In genomic region chr19:48023518-48023917, GRCh38 we compare ENCODE assay signal across 34 cellular contexts. TPM values are rescaled to one million over a fixed set of nuclear protein-coding genes. Genes with fewer than 3 reads are reported as not detected.
"Had no signal": no experiment of that assay in that cellular context is flagged by ENCODE, and none has a peak within 500 bp of the region (broad histone marks: within the 10 kb centered on the region; RNA-seq: fewer than 3 reads in every experiment).

No MANE protein-coding gene starts in this region.

- H3K27me3 ChIP-seq: testis, thyroid gland, tibial nerve, upper lobe of left lung, vagina had no signal

- ATAC-seq: stimulated activated effector memory CD8-positive, alpha-beta T cell treated with anti-CD3 and anti-CD28 coated beads, Interleukin-12 subunit alpha, Interleukin-12 subunit beta, amount 100 ng/mL, for 72 hours; stimulated activated memory B cell treated with anti-CD40 and anti-IgM and Interleukin-4, amounts not matched to agents 10 μg/mL and 1 μg/mL and 100 μg/mL, for 72 hours; stimulated activated naive B cell treated with anti-CD40 and anti-IgM and Interleukin-4, amounts not matched to agents 10 μg/mL and 1 μg/mL and 100 μg/mL, for 72 hours; stimulated activated naive CD8-positive, alpha-beta T cell treated with anti-CD3 and anti-CD28 coated beads, Interleukin-15, amount 100 ng/mL, for 72 hours; stimulated activated naive CD8-positive, alpha-beta T cell treated with anti-CD3 and anti-CD28 coated beads, Interleukin-15, Interleukin-2, amounts not matched to agents 100 U/mL and 50 U/mL, for 24 hours; upper lobe of right lung had no signal

- H3K27ac Mint-ChIP-seq: stimulated activated effector memory CD8-positive, alpha-beta T cell treated with anti-CD3 and anti-CD28 coated beads, Interleukin-12 subunit alpha, Interleukin-12 subunit beta, amount 100 ng/mL, for 72 hours; stimulated activated memory B cell treated with anti-CD40 and anti-IgM and Interleukin-4, amounts not matched to agents 10 μg/mL and 1 μg/mL and 100 μg/mL, for 72 hours; stimulated activated naive B cell treated with anti-CD40 and anti-IgM and Interleukin-4, amounts not matched to agents 10 μg/mL and 1 μg/mL and 100 μg/mL, for 72 hours; stimulated activated naive CD8-positive, alpha-beta T cell treated with anti-CD3 and anti-CD28 coated beads, Interleukin-15, amount 100 ng/mL, for 72 hours; stimulated activated naive CD8-positive, alpha-beta T cell treated with anti-CD3 and anti-CD28 coated beads, Interleukin-15, Interleukin-2, amounts not matched to agents 100 ng/mL and 50 ng/mL, for 24 hours; type B pancreatic cell had no signal

- H3K9me3 ChIP-seq: stomach, suprapubic skin, testis, thoracic aorta, thyroid gland, tibial artery, tibial nerve, transverse colon, upper lobe of left lung, upper lobe of right lung, uterus, vagina had no signal

- H3K4me3 ChIP-seq: stomach, suprapubic skin, testis, thoracic aorta, thyroid gland, tibial artery, tibial nerve, transverse colon, upper lobe of left lung, upper lobe of right lung, uterus, vagina had no signal

- DNase-seq: stimulated activated CD4-positive, alpha-beta T cell treated with anti-CD3 and anti-CD28 coated beads, Interleukin-2, amount 100 ng/mL, for 48 hours; stimulated activated CD4-positive, alpha-beta T cell treated with anti-CD3 and anti-CD28 coated beads, Interleukin-4, amount 100 ng/mL, for 1 hour; stimulated activated CD4-positive, alpha-beta T cell treated with anti-CD3 and anti-CD28 coated beads, Interleukin-4, amount 100 ng/mL, for 24 hours; stimulated activated CD4-positive, alpha-beta T cell treated with anti-CD3 and anti-CD28 coated beads, Interleukin-4, amount 100 ng/mL, for 4 hours; stimulated activated CD8-positive, alpha-beta memory T cell treated with anti-CD3 and anti-CD28 coated beads, Interleukin-4, amount 100 ng/mL, for 48 hours; stimulated activated naive B cell treated with anti-CD40 and anti-IgM and Interleukin-4, amounts not matched to agents 10 μg/mL and 1 μg/mL and 100 μg/mL, for 72 hours; stimulated activated naive CD4-positive, alpha-beta T cell; stimulated activated naive CD4-positive, alpha-beta T cell treated with Interleukin-2 at 50 U/mL for 16 hours; stimulated activated naive CD8-positive, alpha-beta T cell treated with anti-CD3 and anti-CD28 coated beads, Interleukin-15, amount 100 ng/mL, for 72 hours; stimulated activated naive CD8-positive, alpha-beta T cell treated with anti-CD3 and anti-CD28 coated beads, Interleukin-15, Interleukin-2, amounts not matched to agents 100 U/mL and 50 U/mL, for 24 hours; stomach; substantia nigra; testis; thyroid gland; tibial artery; transverse colon; trophoblast cell; upper lobe of left lung; upper lobe of right lung; uterus had no signal

- FAIRE-seq: urothelium cell line had no signal

- H3K27ac ChIP-seq: stomach, suprapubic skin, testis, thoracic aorta, thyroid gland, tibial artery, tibial nerve, transverse colon, upper lobe of left lung, upper lobe of right lung, uterus, vagina had no signal

- H3K9me3 Mint-ChIP-seq: stimulated activated effector memory CD8-positive, alpha-beta T cell treated with anti-CD3 and anti-CD28 coated beads, Interleukin-12 subunit alpha, Interleukin-12 subunit beta, amount 100 ng/mL, for 72 hours; stimulated activated naive CD8-positive, alpha-beta T cell treated with anti-CD3 and anti-CD28 coated beads, Interleukin-15, amount 100 ng/mL, for 72 hours; stimulated activated naive CD8-positive, alpha-beta T cell treated with anti-CD3 and anti-CD28 coated beads, Interleukin-15, Interleukin-2, amounts not matched to agents 100 ng/mL and 50 ng/mL, for 24 hours; type B pancreatic cell had no signal

- H3K4me1 ChIP-seq: stomach, suprapubic skin, testis, thyroid gland, tibial artery, tibial nerve, transverse colon, upper lobe of left lung, upper lobe of right lung, uterus, vagina had no signal

- H3K4me3 Mint-ChIP-seq: stimulated activated effector memory CD8-positive, alpha-beta T cell treated with anti-CD3 and anti-CD28 coated beads, Interleukin-12 subunit alpha, Interleukin-12 subunit beta, amount 100 ng/mL, for 72 hours; stimulated activated memory B cell treated with anti-CD40 and anti-IgM and Interleukin-4, amounts not matched to agents 10 μg/mL and 1 μg/mL and 100 μg/mL, for 72 hours; stimulated activated naive B cell treated with anti-CD40 and anti-IgM and Interleukin-4, amounts not matched to agents 10 μg/mL and 1 μg/mL and 100 μg/mL, for 72 hours; stimulated activated naive CD8-positive, alpha-beta T cell treated with anti-CD3 and anti-CD28 coated beads, Interleukin-15, amount 100 ng/mL, for 72 hours; stimulated activated naive CD8-positive, alpha-beta T cell treated with anti-CD3 and anti-CD28 coated beads, Interleukin-15, Interleukin-2, amounts not matched to agents 100 ng/mL and 50 ng/mL, for 24 hours; type B pancreatic cell had no signal

- H3K36me3 ChIP-seq: stomach, suprapubic skin, thoracic aorta, thyroid gland, tibial artery, tibial nerve, transverse colon, upper lobe of left lung, upper lobe of right lung, uterus, vagina had no signal

- H3K36me3 Mint-ChIP-seq: stimulated activated effector memory CD8-positive, alpha-beta T cell treated with anti-CD3 and anti-CD28 coated beads, Interleukin-12 subunit alpha, Interleukin-12 subunit beta, amount 100 ng/mL, for 72 hours; stimulated activated memory B cell treated with anti-CD40 and anti-IgM and Interleukin-4, amounts not matched to agents 10 μg/mL and 1 μg/mL and 100 μg/mL, for 72 hours; type B pancreatic cell had no signal

- H3K4me1 Mint-ChIP-seq: stimulated activated effector memory CD8-positive, alpha-beta T cell treated with anti-CD3 and anti-CD28 coated beads, Interleukin-12 subunit alpha, Interleukin-12 subunit beta, amount 100 ng/mL, for 72 hours; stimulated activated memory B cell treated with anti-CD40 and anti-IgM and Interleukin-4, amounts not matched to agents 10 μg/mL and 1 μg/mL and 100 μg/mL, for 72 hours; stimulated activated naive B cell treated with anti-CD40 and anti-IgM and Interleukin-4, amounts not matched to agents 10 μg/mL and 1 μg/mL and 100 μg/mL, for 72 hours; stimulated activated naive CD8-positive, alpha-beta T cell treated with anti-CD3 and anti-CD28 coated beads, Interleukin-15, amount 100 ng/mL, for 72 hours had no signal

RNA-seq across cellular contexts. Expression of gene CABP5, which starts 20.4 kb away (rescaled TPM):
- total RNA-seq: stomach, subcutaneous adipose tissue, suprapubic skin, temporal lobe, thoracic aorta, thyroid gland, tibial nerve, transverse colon, upper lobe of left lung, upper lobe of right lung, ureter, urinary bladder, uterus, vagina had no signal
- polyA plus RNA-seq: stomach, urinary bladder had no signal

RNA-seq across cellular contexts. Expression of gene ELSPBP1, which starts 29.1 kb away (rescaled TPM):
- total RNA-seq: stomach, subcutaneous adipose tissue, suprapubic skin, temporal lobe, thoracic aorta, thyroid gland, tibial nerve, transverse colon, upper lobe of left lung, upper lobe of right lung, ureter, urinary bladder, uterus, vagina had no signal
- polyA plus RNA-seq: stomach, urinary bladder had no signal

RNA-seq across cellular contexts. Expression of gene BSPH1, which starts 31.5 kb away (rescaled TPM):
- total RNA-seq: stomach, subcutaneous adipose tissue, suprapubic skin, temporal lobe, thoracic aorta, thyroid gland, tibial nerve, transverse colon, upper lobe of left lung, upper lobe of right lung, ureter, urinary bladder, uterus, vagina had no signal
- polyA plus RNA-seq: stomach, thymus, urinary bladder had no signal
